ENCODE assay signal across 14 cellular contexts in the genomic region with DNA sequence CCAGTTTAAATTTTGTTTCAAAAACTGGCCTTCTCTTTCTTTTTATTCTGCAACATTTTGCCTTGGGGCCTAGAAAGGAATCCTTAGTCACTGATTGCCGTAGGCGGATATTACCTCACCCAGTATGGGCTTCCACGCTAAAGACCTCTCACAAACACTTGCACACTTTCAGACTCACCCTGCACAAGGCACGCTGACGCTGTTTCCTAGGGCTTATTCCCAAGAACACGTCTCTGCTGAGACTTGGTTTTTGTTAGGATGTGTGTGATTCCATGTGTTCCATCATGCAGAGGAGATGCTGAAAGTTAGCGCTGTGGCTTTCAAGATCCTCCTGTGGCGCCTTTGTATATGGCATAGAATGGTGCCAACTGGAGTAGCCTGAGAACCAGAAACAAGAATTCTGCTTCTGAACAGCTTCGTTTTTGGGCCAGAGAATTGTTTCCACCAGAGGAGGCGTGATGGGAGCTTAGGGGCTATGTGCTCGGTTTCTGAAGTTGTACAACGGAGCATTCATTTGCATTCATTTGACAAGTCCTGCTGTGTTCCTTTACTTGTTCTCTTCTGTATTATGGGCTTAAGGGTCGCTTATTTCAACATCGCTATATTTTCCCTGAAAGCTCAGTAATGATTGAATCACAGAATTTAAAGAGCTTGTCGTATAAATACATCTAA.
A peak's percentile ranks its signal among the peaks of the same experiment; 100 is the strongest.
DNase-seq lines count a peak whose midpoint lies in the region; TF ChIP-seq lines count a peak whose summit lies in the region.
"Had no signal": no experiment of that assay in that cellular context is flagged by ENCODE, and none has a peak within 500 bp of the region (broad histone marks: within the 10 kb centered on the region; RNA-seq: fewer than 3 reads in every experiment).

No MANE protein-coding gene starts in this region.

- no CpG with 5 or more reads among the region's 15 CpGs for whole genome bisulfite sequencing in neuronal stem cell (ENCODE audit: extremely low coverage in 2 of 2, insufficient read length in 2 of 2, insufficient replicate concordance in 1 of 2), 2 donors
- WGBS in lower leg skin, 2 donors = 81 to 84% methylated on average over 15 of the region's 15 CpGs

- H3K4me1 ChIP-seq in neuronal stem cell (ENCODE audit: control insufficient read depth in 2 of 2, insufficient read depth in 1 of 2, low read depth in 1 of 2, low read length in 2 of 2) = peaks cover 9 to 65% of the 10 kb centered on the region in 2 donors

- H4K91ac ChIP-seq in neuronal stem cell (ENCODE audit: low read depth, low read length, poor library complexity) = no peak overlapping the region

- no peak overlapping the region for H2BK120ac ChIP-seq in neuronal stem cell (ENCODE audit: low read depth, low read length)

- peaks cover 0 to 3% of the 10 kb centered on the region in 2 donors for H3K9me3 ChIP-seq in neuronal stem cell (replicated peaks in 1 of 2; ENCODE audit: control insufficient read depth in 2 of 2, insufficient read depth in 1 of 2, low read depth in 1 of 2, low read length in 2 of 2)
- H3K9me3 ChIP-seq: lower lobe of right lung had no signal

- no peak overlapping the region for H3K14ac ChIP-seq in neuronal stem cell (ENCODE audit: low read length)

- no peak overlapping the region for H2BK5ac ChIP-seq in neuronal stem cell (ENCODE audit: low read length)

- no peaks in the 10 kb centered on the region for H3K79me1 ChIP-seq in neuronal stem cell (ENCODE audit: low read depth, low read length)

- no peak overlapping the region for H3K4me3 ChIP-seq in fibroblast of mammary gland (ENCODE audit: control insufficient read depth, low read depth, low read length)
- peak overlapping the region in 1 of 2 donors; percentile 4 for H3K4me3 ChIP-seq in neuronal stem cell (ENCODE audit: low read length in 2 of 2)
- H3K4me3 ChIP-seq in lower leg skin (ENCODE audit: low read depth, poor library complexity, severe bottlenecking) = no peak overlapping the region
- H3K4me3 ChIP-seq: lower lobe of right lung had no signal

- H2AFZ ChIP-seq in neuronal stem cell (ENCODE audit: low read length) = peak overlapping the region; percentile 17

- DNase-seq in Daoy (ENCODE audit: low read depth) = peak; percentile 26
- DNase-seq in SK-MEL-5 (ENCODE audit: low read depth, low spot score) = peak; percentile 19
- DNase-seq in fibroblast of mammary gland (ENCODE audit: low read depth) = peak; percentile 91
- DNase-seq in neuronal stem cell (ENCODE audit: low spot score) = no peak
- DNase-seq in KG1 (lab: John Stamatoyannopoulos, UW) = no peak
- no peak for DNase-seq in activated gamma-delta T cell treated with Interleukin-2 at 50 U/mL for 16 hours
- DNase-seq in dedifferentiated amniotic fluid mesenchymal stem cell (ENCODE audit: extremely low spot score) = no peak
- DNase-seq in lower leg skin (ENCODE audit: low spot score in 2 of 2) = no peak
- DNase-seq: activated naive CD4-positive, alpha-beta T cell treated with anti-CD3 and anti-CD28 coated beads for 36 hours; lower lobe of right lung; NCI-H1048; NCI-H2227 treated with DMSO at 0.1 percent for 48 hours; stimulated activated CD4-positive, alpha-beta T cell treated with anti-CD3 and anti-CD28 coated beads, Interleukin-12 subunit alpha, Interleukin-12 subunit beta, amount 100 ng/mL, for 4 hours; WERI-Rb-1 had no signal

- intact Hi-C loops in lower leg skin (cut with DNase I; ENCODE audit: low total_unique reads) = no loop called here

- H3K4me2 ChIP-seq in neuronal stem cell (ENCODE audit: insufficient read depth, low read length, poor library complexity, severe bottlenecking) = no peak overlapping the region

- H2AK5ac ChIP-seq in neuronal stem cell (ENCODE audit: low read depth, low read length) = no peak overlapping the region

- H4K8ac ChIP-seq in neuronal stem cell (ENCODE audit: low read depth, low read length) = no peak overlapping the region

- no peak overlapping the region for H2BK15ac ChIP-seq in neuronal stem cell (ENCODE audit: low read length)

- H3K36me3 ChIP-seq in neuronal stem cell (replicated peaks in 1 of 2; ENCODE audit: control insufficient read depth in 2 of 2, insufficient read depth in 2 of 2, low read length in 2 of 2) = no peaks in the 10 kb centered on the region
- H3K36me3 ChIP-seq: lower lobe of right lung, WERI-Rb-1 had no signal

- TF ChIP-seq CTCF in fibroblast of mammary gland (conservative IDR thresholded peaks at IDR 0.05; ENCODE audit: control insufficient read depth, insufficient read depth, low read depth, low read length) = no peak
- no peak for TF ChIP-seq CTCF in lower leg skin (IDR thresholded peaks at IDR 0.05)

- no peaks in the 10 kb centered on the region for H3K27me3 ChIP-seq in neuronal stem cell (ENCODE audit: control insufficient read depth in 3 of 3, insufficient read depth in 3 of 3, low read depth in 1 of 3, low read length in 3 of 3)

- in situ Hi-C loops in SK-MEL-5 (cut with HindIII; ENCODE audit: low pct_unique_long_range_greater_than_20kb, low sequenced_read_pairs) = no loop called here

- no peak for TF ChIP-seq POLR2A in lower leg skin (IDR thresholded peaks at IDR 0.05)

- no peak overlapping the region for H3K4ac ChIP-seq in neuronal stem cell (ENCODE audit: low read length)

- H3K9ac ChIP-seq in neuronal stem cell (ENCODE audit: low read depth, low read length, poor library complexity) = no peak overlapping the region

- H3K27ac ChIP-seq in neuronal stem cell (replicated peaks; ENCODE audit: low read length) = no peak overlapping the region
- H3K27ac ChIP-seq: lower lobe of right lung, WERI-Rb-1 had no signal

- no peak overlapping the region for H2BK12ac ChIP-seq in neuronal stem cell (ENCODE audit: low read length)

- H3K18ac ChIP-seq in neuronal stem cell (ENCODE audit: low read length) = peak overlapping the region; percentile 85

- no peak overlapping the region for H3K23ac ChIP-seq in neuronal stem cell (ENCODE audit: low read depth, low read length, poor library complexity)

Comparison
In these comparisons a context has a peak if more than half of its experiments do, and no peak if none do; other contexts are left out.
1. DNase-seq: peak in Daoy (single experiment), SK-MEL-5 (single experiment) and fibroblast of mammary gland (single experiment); none in neuronal stem cell (single experiment), KG1 (single experiment), activated gamma-delta T cell treated with Interleukin-2 at 50 U/mL for 16 hours (single experiment), dedifferentiated amniotic fluid mesenchymal stem cell (single experiment) and lower leg skin (0 of 2).